Comparison of ENCODE assay signal across 8 cellular contexts in the genomic region with DNA sequence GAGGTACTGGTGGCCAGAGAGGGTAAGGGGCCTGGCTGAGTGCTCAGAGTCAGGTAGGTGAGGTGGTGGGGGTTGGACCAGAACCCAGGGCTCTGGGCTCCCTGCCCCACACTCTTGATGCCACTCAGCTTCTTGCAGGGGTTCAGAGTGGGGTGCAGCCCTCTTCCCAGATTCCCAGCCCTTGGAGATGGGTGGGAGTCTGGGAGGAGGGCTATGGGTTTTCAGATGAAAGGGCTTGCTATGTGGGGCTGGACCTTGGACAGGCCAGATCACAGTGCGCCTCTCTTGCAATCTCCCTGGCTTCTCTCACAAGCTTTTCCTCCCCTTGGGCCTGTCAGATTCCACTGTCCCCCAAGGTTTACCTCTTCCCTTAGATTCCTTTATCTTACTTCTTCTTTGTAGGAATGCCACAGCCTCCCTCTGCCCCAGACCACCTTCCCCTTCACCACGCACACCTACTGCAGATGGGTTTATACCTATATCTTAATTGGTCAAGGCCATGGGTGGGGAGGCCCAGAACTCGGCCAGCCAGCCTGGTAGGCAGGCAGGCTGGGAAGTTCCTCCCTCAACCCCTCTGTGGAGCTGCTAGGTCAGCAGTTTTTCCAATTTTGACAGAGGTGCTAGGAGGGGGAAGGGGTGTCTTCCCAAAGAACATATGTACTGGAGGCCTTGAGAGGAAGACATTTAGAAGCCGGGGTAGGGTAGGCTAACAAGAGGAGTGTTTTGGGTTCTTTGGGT. TPM values are rescaled to one million over a fixed set of nuclear protein-coding genes. Genes with fewer than 3 reads are reported as not detected.
A peak's percentile ranks its signal among the peaks of the same experiment; 100 is the strongest.
DNase-seq lines count a peak whose midpoint lies in the region; ATAC-seq and TF ChIP-seq lines count a peak whose summit lies in the region.
"Had no signal": no experiment of that assay in that cellular context is flagged by ENCODE, and none has a peak within 500 bp of the region (broad histone marks: within the 10 kb centered on the region; RNA-seq: fewer than 3 reads in every experiment).

No MANE protein-coding gene starts in this region.

- no peak overlapping the region for H3K27ac ChIP-seq in GM23338 (ENCODE audit: low read depth)
- H3K27ac ChIP-seq in dorsolateral prefrontal cortex, result peak overlapping the region in 19 of 59 donors; percentile 7 to 83 (median 69)
- no peak overlapping the region for H3K27ac ChIP-seq in osteoblast (ENCODE audit: low read depth, low read length)

- H4K20me1 ChIP-seq in GM23338 (replicated peaks; ENCODE audit: insufficient read depth) (no peaks in the 10 kb centered on the region; the same call in 1 of the 2 replicates), osteoblast (ENCODE audit: insufficient read depth, low read length) (no peaks in the 10 kb centered on the region)

- H3K4me2 ChIP-seq in GM23338, result peak overlapping the region; percentile 97
- H3K4me2 ChIP-seq in osteoblast (ENCODE audit: insufficient read depth, low read length), result peak overlapping the region; percentile 85

- no peaks in the 10 kb centered on the region for H3K9me3 Mint-ChIP-seq in GM23338

- H3K36me3 Mint-ChIP-seq in GM23338 (ENCODE audit: low read depth), result no peaks in the 10 kb centered on the region

- intact Hi-C loops in dorsolateral prefrontal cortex (cut with DNase I), result no loop called here

- peak overlapping the region; percentile 86 for H3K4me3 ChIP-seq in GM23338
- H3K4me3 ChIP-seq in dorsolateral prefrontal cortex, result peak overlapping the region in 53 of 59 donors; percentile 30 to 83 (median 70)
- peak overlapping the region; percentile 72 for H3K4me3 ChIP-seq in osteoblast (ENCODE audit: insufficient read depth, low read length)

- H3K27ac Mint-ChIP-seq in GM23338, result no peak overlapping the region

- no peaks in the 10 kb centered on the region for H3K79me2 ChIP-seq in GM23338 (replicated peaks; ENCODE audit: insufficient read depth)
- no peaks in the 10 kb centered on the region for H3K79me2 ChIP-seq in osteoblast (ENCODE audit: insufficient read depth, low read length)

- H3K27me3 ChIP-seq in GM23338 (ENCODE audit: insufficient read depth) (peaks cover 18% of the 10 kb centered on the region; the same call in 1 of the 2 replicates), dorsolateral prefrontal cortex (peaks cover 0 to 6% (median 0%) of the 10 kb centered on the region in 45 donors), osteoblast (ENCODE audit: insufficient read depth, low read length) (no peaks in the 10 kb centered on the region)

- peak overlapping the region; percentile 79 for H3K4me3 Mint-ChIP-seq in GM23338

- H3K27me3 Mint-ChIP-seq in GM23338 (ENCODE audit: insufficient read depth, low read depth, poor library complexity), result peaks cover 14% of the 10 kb centered on the region

- H2AFZ ChIP-seq in GM23338 (no peak overlapping the region; the same call in 1 of the 2 replicates), osteoblast (ENCODE audit: low read length) (no peak overlapping the region)

- H3K36me3 ChIP-seq in GM23338 (ENCODE audit: insufficient read depth) (no peaks in the 10 kb centered on the region), osteoblast (ENCODE audit: insufficient read depth, low read length) (no peaks in the 10 kb centered on the region)

- TF ChIP-seq CTCF in GM23338 (conservative IDR thresholded peaks at IDR 0.05; ENCODE audit: low read depth in 2 of 2) (no peak), dorsolateral prefrontal cortex (IDR thresholded peaks at IDR 0.05 in 54 of 56, conservative IDR thresholded peaks at IDR 0.05 in 2 of 56; ENCODE audit: low read depth in 1 of 56, partially characterized antibody in 56 of 56) (no peak), osteoblast (IDR thresholded peaks at IDR 0.05; ENCODE audit: extremely low read depth, low read depth, low read length) (no peak)

- no peaks in the 10 kb centered on the region for H3K9me3 ChIP-seq in osteoblast (ENCODE audit: low read depth, low read length)

- H3F3A ChIP-seq in GM23338 (replicated peaks; ENCODE audit: low read depth), result no peaks in the 10 kb centered on the region

- H3K4me1 Mint-ChIP-seq in GM23338, result peaks cover 63% of the 10 kb centered on the region

- no peak for DNase-seq in GM23338 (ENCODE audit: low spot score)
- DNase-seq in dorsolateral prefrontal cortex, result no peak
- DNase-seq in osteoblast (ENCODE audit: insufficient read length, low spot score, missing footprints), result no peak
- no peak for DNase-seq in UCSD-AML1 (lab: John Stamatoyannopoulos, UW; ENCODE audit: unreplicated experiment)
- no peak for DNase-seq in stimulated activated CD4-positive, alpha-beta T cell treated with anti-CD3 and anti-CD28 coated beads, Interleukin-2, amount 100 ng/mL, for 24 hours
- DNase-seq in NCI-H446 treated with DMSO at 0.1 percent for 48 hours (lab: John Stamatoyannopoulos, UW), result no peak
- DNase-seq: effector memory CD4-positive, alpha-beta T cell; NCI-H1048 had no signal

- no peak for ATAC-seq in GM23338

- H3K9me2 ChIP-seq in GM23338 (ENCODE audit: insufficient read depth), result no peaks in the 10 kb centered on the region

- H3K4me1 ChIP-seq in GM23338 (ENCODE audit: insufficient read depth) (peaks cover 15% of the 10 kb centered on the region; the same call in 1 of the 2 replicates), osteoblast (ENCODE audit: insufficient read depth, low read length) (peaks cover 17% of the 10 kb centered on the region)

TF ChIP-seq in GM23338, 12 proteins besides CTCF, POLR2A, EP300 and RAD21:
- TF ChIP-seq ZNF114 (CRISPR knock-in tag; IDR thresholded peaks at IDR 0.05), result no peak
- TF ChIP-seq NANOG (IDR thresholded peaks at IDR 0.05; ENCODE audit: borderline replicate concordance), result no peak

RNA-seq across cellular contexts. Expression of a gene that starts 1.3 kb away (rescaled TPM):
- 17.5 and 20.0 TPM in 2 replicates for total RNA-seq in GM23338 (2014; rRNA removed; shearing (Covaris generic))
- polyA plus RNA-seq in GM23338 (2016; fragmentation: Nextera tagmentation; extraction: Ambion mirVana), result 3.1 TPM in 2 replicates
- total RNA-seq in dorsolateral prefrontal cortex (10 to 100 TPM in 9 of 120 experiments, 1 to 10 TPM in 111; 2.3 to 15.3 (median 6.3) TPM), osteoblast (7.2 and 9.1 TPM in 2 replicates)

RNA-seq across cellular contexts. Expression of a gene that starts 29.3 kb away (rescaled TPM):
- total RNA-seq in GM23338 (2014; rRNA removed; shearing (Covaris generic)), result 0.07 TPM in 1 of 2 replicates, not detected in the other
- 0.19 and 0.23 TPM in 2 replicates for polyA plus RNA-seq in GM23338 (2016; fragmentation: Nextera tagmentation; extraction: Ambion mirVana)
- total RNA-seq in dorsolateral prefrontal cortex (1 to 10 TPM in 118 of 120 experiments, under 1 TPM in 2; 0.71 to 8.3 (median 3.4) TPM), osteoblast (3.5 and 4.0 TPM in 2 replicates)

RNA-seq across cellular contexts. Expression of a gene that starts 29.6 kb away (rescaled TPM):
- total RNA-seq in GM23338 (2014; rRNA removed; shearing (Covaris generic)), result 21.9 and 28.1 TPM in 2 replicates
- 2.1 and 2.7 TPM in 2 replicates for polyA plus RNA-seq in GM23338 (2016; fragmentation: Nextera tagmentation; extraction: Ambion mirVana)
- total RNA-seq in dorsolateral prefrontal cortex (10 to 100 TPM; 13.3 to 43.5 (median 23.9) TPM), osteoblast (58.6 and 62.5 TPM in 2 replicates)

RNA-seq across cellular contexts. Expression of a gene that starts 32.2 kb away (rescaled TPM):
- 20.7 and 26.6 TPM in 2 replicates for total RNA-seq in GM23338 (2014; rRNA removed; shearing (Covaris generic))
- 16.7 and 20.9 TPM in 2 replicates for polyA plus RNA-seq in GM23338 (2016; fragmentation: Nextera tagmentation; extraction: Ambion mirVana)
- total RNA-seq in dorsolateral prefrontal cortex, result 10 to 100 TPM in 118 of 120 experiments, 1 to 10 TPM in 2; 7.6 to 62.6 (median 19.4) TPM
- 101 and 107 TPM in 2 replicates for total RNA-seq in osteoblast

RNA-seq across cellular contexts. Expression of a gene that starts 42.4 kb away (rescaled TPM):
- 9.0 and 22.9 TPM in 2 replicates for total RNA-seq in GM23338 (2014; rRNA removed; shearing (Covaris generic))
- polyA plus RNA-seq in GM23338 (2016; fragmentation: Nextera tagmentation; extraction: Ambion mirVana), result 60.6 and 66.5 TPM in 2 replicates
- 100 to 1,000 TPM in 1 of 120 experiments, 10 to 100 TPM in 119; 55.2 to 101 (median 73.3) TPM for total RNA-seq in dorsolateral prefrontal cortex
- total RNA-seq in osteoblast, result 11.6 and 13.0 TPM in 2 replicates
